8 cellular contexts compared by ENCODE assay signal in genomic region chr6:135054575-135055498, GRCh38. TPM values are rescaled to one million over a fixed set of nuclear protein-coding genes. Genes with fewer than 3 reads are reported as not detected.
DNase-seq lines count a peak whose midpoint lies in the region; ATAC-seq and TF ChIP-seq lines count a peak whose summit lies in the region.

Gene HBS1L (minus strand): TSS chr6:135054822. CDS start chr6:135054691, 131 bp downstream.

- WGBS in lung, 2 donors: 8 to 10% methylated on average over 53 of the region's 53 CpGs

- H3K27me3 ChIP-seq in lung (ENCODE audit: control insufficient read depth, insufficient read depth): no peaks in the 10 kb centered on the region

- DNase-seq in CMK (ENCODE audit: low read depth) (peak; percentile 98), GM20000 (ENCODE audit: low spot score) (peak; percentile 93), HT-29 (ENCODE audit: low spot score) (peak; percentile 98), NOMO-1 (lab: John Stamatoyannopoulos, UW; ENCODE audit: unreplicated experiment in 2 of 2) (peak; percentile 95 to 96), lung (ENCODE audit: low spot score) (peak; percentile 97)
- DNase-seq in effector CD8-positive, alpha-beta T cell (lab: John Stamatoyannopoulos, UW): peak; percentile 96
- DNase-seq in stimulated activated CD4-positive, alpha-beta T cell treated with anti-CD3 and anti-CD28 coated beads, TNF-alpha, amount 100 ng/mL, for 4 hours (ENCODE audit: low read depth in 3 of 3): peak; percentile 89 to 95 (median 93)

- peaks cover 0 to 1% of the 10 kb centered on the region in 2 donors for H3K36me3 ChIP-seq in lung (ENCODE audit: control insufficient read depth in 2 of 2, insufficient read depth in 2 of 2, low read length in 2 of 2)

- CTCF ChIA-PET in activated CD8-positive, alpha-beta memory T cell treated with anti-CD3 and anti-CD28 coated beads for 36 hours (lab: Charles Lee): interaction anchor here (1.6 to 2.5 kb wide), 2 partner anchors 10 to 32 kb away, joined by 5 to 14 read pairs; no protein-coding TSS in a partner anchor

- ATAC-seq in lung (ENCODE audit: insufficient read depth, low FRiP score): peak; percentile 100

- peaks cover 3 to 4% of the 10 kb centered on the region in 2 donors for H3K4me1 ChIP-seq in lung (ENCODE audit: control insufficient read depth in 2 of 2, insufficient read depth in 2 of 2, low read length in 2 of 2)

- H3K27ac ChIP-seq in lung (ENCODE audit: low read depth in 1 of 2, low read length in 1 of 2): peak within 1 kb of the TSS; percentile 76 to 93

- H3K9me3 ChIP-seq in lung (ENCODE audit: control insufficient read depth in 2 of 2, insufficient read depth in 1 of 2, low read length in 1 of 2): no peaks in the 10 kb centered on the region

- TF ChIP-seq CTCF in GM20000 (IDR thresholded peaks at IDR 0.05; ENCODE audit: extremely low read depth, missing control alignments): no peak
- no peak for TF ChIP-seq CTCF in lung (IDR thresholded peaks at IDR 0.05; ENCODE audit: control extremely low read depth, extremely low read depth)

- POLR2A ChIA-PET in activated CD8-positive, alpha-beta memory T cell treated with anti-CD3 and anti-CD28 coated beads for 36 hours (lab: Charles Lee): interaction anchor here (0.6 to 2.6 kb wide), 11 partner anchors 8 to 419 kb away, joined by 3 to 9 read pairs (median 4); no protein-coding TSS in a partner anchor

- peak within 1 kb of the TSS; percentile 90 for H3K4me3 ChIP-seq in lung

RNA-seq across cellular contexts. Expression of gene HBS1L, which starts in this region (rescaled TPM):
- total RNA-seq in HT-29 (2014; rRNA removed; shearing (Covaris generic)): 65.1 and 74.3 TPM in 2 replicates
- total RNA-seq in activated CD8-positive, alpha-beta memory T cell treated with anti-CD3 and anti-CD28 coated beads for 36 hours: 100 to 1,000 TPM; 137 to 141 TPM
- total RNA-seq in lung: 10 to 100 TPM; 53.9 to 76.3 TPM
- polyA plus RNA-seq in lung: 10 to 100 TPM; 13.1 to 32.7 TPM

Comparison
In these comparisons a context has a peak if more than half of its experiments do, and no peak if none do; other contexts are left out.
1. Peak in every context shown above with its lines: DNase-seq, ATAC-seq, H3K4me3 ChIP-seq and H3K27ac ChIP-seq.